In genomic region chr5:10699987-10700386, GRCh38 we compare ENCODE assay signal across 12 cellular contexts.
A peak's percentile ranks its signal among the peaks of the same experiment; 100 is the strongest.
DNase-seq lines count a peak whose midpoint lies in the region; ATAC-seq, FAIRE-seq and TF ChIP-seq lines count a peak whose summit lies in the region.
"Had no signal": no experiment of that assay in that cellular context is flagged by ENCODE, and none has a peak within 500 bp of the region (broad histone marks: within the 10 kb centered on the region; RNA-seq: fewer than 3 reads in every experiment).

No MANE protein-coding gene starts in this region.

- in situ Hi-C loops in GM13977 (cut with MboI; ENCODE audit: low pct_unique_long_range_greater_than_20kb, low sequenced_read_pairs, unreplicated experiment): no loop called here

- H3K36me3 Mint-ChIP-seq in activated T-helper 17 cell treated with anti-CD3 and anti-CD28 coated beads, Interleukin-2, amount 50 U/mL, for 72 hours (ENCODE audit: low read depth): peaks cover 3% of the 10 kb centered on the region

- no peak for FAIRE-seq in GM12892 (lab: Jason Lieb, UNC)
- FAIRE-seq: islet of Langerhans had no signal

- H3K27me3 Mint-ChIP-seq in activated T-helper 17 cell treated with anti-CD3 and anti-CD28 coated beads, Interleukin-2, amount 50 U/mL, for 72 hours: no peaks in the 10 kb centered on the region
- H3K27me3 Mint-ChIP-seq: CD4-positive, alpha-beta memory T cell had no signal

- H3K4me1 Mint-ChIP-seq in activated T-helper 17 cell treated with anti-CD3 and anti-CD28 coated beads, Interleukin-2, amount 50 U/mL, for 72 hours: peaks cover 19% of the 10 kb centered on the region

- H3K9me3 Mint-ChIP-seq in activated T-helper 17 cell treated with anti-CD3 and anti-CD28 coated beads, Interleukin-2, amount 50 U/mL, for 72 hours: no peaks in the 10 kb centered on the region
- H3K9me3 Mint-ChIP-seq: CD4-positive, alpha-beta memory T cell had no signal

- peak; percentile 65 for ATAC-seq in GM21367 (IDR thresholded peaks at IDR 0.05; ENCODE audit: unreplicated experiment)
- ATAC-seq in HG03066 (IDR thresholded peaks at IDR 0.05; ENCODE audit: low read depth, unreplicated experiment): peak; percentile 57
- ATAC-seq in activated T-helper 17 cell treated with anti-CD3 and anti-CD28 coated beads, Interleukin-2, amount 50 U/mL, for 72 hours (replicated peaks): no peak
- ATAC-seq in left cardiac atrium: no peak

- TF ChIP-seq POLR2A in GM12892 (IDR thresholded peaks at IDR 0.05; ENCODE audit: low read depth, low read length): no peak

- peak overlapping the region; percentile 48 for H3K27ac Mint-ChIP-seq in activated T-helper 17 cell treated with anti-CD3 and anti-CD28 coated beads, Interleukin-2, amount 50 U/mL, for 72 hours

- TF ChIP-seq CTCF in GM13977 (IDR thresholded peaks at IDR 0.05; ENCODE audit: extremely low read depth, insufficient read depth, missing control alignments): no peak

- no peak overlapping the region for H3K4me3 Mint-ChIP-seq in activated T-helper 17 cell treated with anti-CD3 and anti-CD28 coated beads, Interleukin-2, amount 50 U/mL, for 72 hours
- H3K4me3 Mint-ChIP-seq: CD4-positive, alpha-beta memory T cell had no signal

- DNase-seq in GM13977 (ENCODE audit: low spot score): peak; percentile 67
- no peak for DNase-seq in GM12892 (ENCODE audit: insufficient read length)
- no peak for DNase-seq in posterior vena cava (ENCODE audit: low spot score)
- DNase-seq in ureter (ENCODE audit: low spot score): no peak
- DNase-seq in left cardiac atrium: no peak
- DNase-seq: CD4-positive, alpha-beta memory T cell; effector CD4-positive, alpha-beta T cell; NCI-H1436 had no signal

- intact Hi-C loops in posterior vena cava (cut with DNase I) (loop anchor here (5.0 to 10.0 kb wide), 2 partner anchors 55 to 57 kb away; no protein-coding TSS in a partner anchor), left cardiac atrium (cut with DNase I) (loop anchor here (5.0 to 10.0 kb wide), 5 partner anchors 105 to 915 kb away; no protein-coding TSS in a partner anchor)

Comparison
In these comparisons a context has a peak if more than half of its experiments do, and no peak if none do; other contexts are left out.
1. ATAC-seq: peak in GM21367 (single experiment) and HG03066 (single experiment); none in activated T-helper 17 cell treated with anti-CD3 and anti-CD28 coated beads, Interleukin-2, amount 50 U/mL, for 72 hours (single experiment) and left cardiac atrium (0 of 2).